16 cellular contexts compared by ENCODE assay signal in genomic region chr20:53575481-53576194, GRCh38. TPM values are rescaled to one million over a fixed set of nuclear protein-coding genes. Genes with fewer than 3 reads are reported as not detected.
A peak's percentile ranks its signal among the peaks of the same experiment; 100 is the strongest.
DNase-seq lines count a peak whose midpoint lies in the region; ATAC-seq, FAIRE-seq and TF ChIP-seq lines count a peak whose summit lies in the region.
"Had no signal": no experiment of that assay in that cellular context is flagged by ENCODE, and none has a peak within 500 bp of the region (broad histone marks: within the 10 kb centered on the region; RNA-seq: fewer than 3 reads in every experiment).

No MANE protein-coding gene starts in this region.

- TF ChIP-seq CTCF in prostate gland (IDR thresholded peaks at IDR 0.05), result no peak
- no peak for TF ChIP-seq CTCF in PC-3 (conservative IDR thresholded peaks at IDR 0.05; ENCODE audit: low read depth, low read length)

- no TSS peak for BruUV-seq in PC-3 (replicated peaks; lab: Mats Ljungman, UMichigan)

- no peak overlapping the region for H3K4me3 ChIP-seq in prostate gland
- no peak overlapping the region for H3K4me3 ChIP-seq in PC-3 (ENCODE audit: low read length)
- H3K4me3 ChIP-seq: heart left ventricle had no signal

- no peaks in the 10 kb centered on the region for H3K27me3 Mint-ChIP-seq in T-helper 2 cell treated with Interferon-gamma antibody and Interleukin-4, amounts not matched to agents 5 μg/mL and 100 μg/mL, for 36 hours (ENCODE audit: low read depth)
- no peaks in the 10 kb centered on the region for H3K27me3 Mint-ChIP-seq in T-cell
- H3K27me3 Mint-ChIP-seq in effector memory CD8-positive, alpha-beta T cell, result no peaks in the 10 kb centered on the region

- H3K36me3 ChIP-seq in prostate gland (peaks cover 0 to 2% of the 10 kb centered on the region in 2 donors), PC-3 (ENCODE audit: low read depth, low read length) (peaks cover 77% of the 10 kb centered on the region)

- H3K27me3 ChIP-seq in prostate gland (replicated peaks; ENCODE audit: insufficient read depth) (no peaks in the 10 kb centered on the region), PC-3 (ENCODE audit: low read length) (no peaks in the 10 kb centered on the region)
- H3K27me3 ChIP-seq: heart left ventricle had no signal

- H3K9me2 ChIP-seq in PC-3 (replicated peaks; ENCODE audit: low read length), result no peaks in the 10 kb centered on the region

- H3K36me3 Mint-ChIP-seq in T-helper 2 cell treated with Interferon-gamma antibody and Interleukin-4, amounts not matched to agents 5 μg/mL and 100 μg/mL, for 36 hours (ENCODE audit: low read depth), result peaks cover 90% of the 10 kb centered on the region
- H3K36me3 Mint-ChIP-seq in T-cell, result peaks cover 65% of the 10 kb centered on the region
- H3K36me3 Mint-ChIP-seq in effector memory CD8-positive, alpha-beta T cell (ENCODE audit: insufficient read depth), result peaks cover 94% of the 10 kb centered on the region

- H3K9me3 ChIP-seq in prostate gland (no peaks in the 10 kb centered on the region), PC-3 (ENCODE audit: low read length) (no peaks in the 10 kb centered on the region)
- H3K9me3 ChIP-seq: heart left ventricle had no signal

- no peaks in the 10 kb centered on the region for H3K9me3 Mint-ChIP-seq in T-helper 2 cell treated with Interferon-gamma antibody and Interleukin-4, amounts not matched to agents 5 μg/mL and 100 μg/mL, for 36 hours
- no peaks in the 10 kb centered on the region for H3K9me3 Mint-ChIP-seq in T-cell
- H3K9me3 Mint-ChIP-seq in effector memory CD8-positive, alpha-beta T cell, result no peaks in the 10 kb centered on the region

- peaks cover 63% of the 10 kb centered on the region for H3K4me1 Mint-ChIP-seq in T-helper 2 cell treated with Interferon-gamma antibody and Interleukin-4, amounts not matched to agents 5 μg/mL and 100 μg/mL, for 36 hours (ENCODE audit: low read depth)
- H3K4me1 Mint-ChIP-seq in T-cell, result peaks cover 89 to 96% (median 91%) of the 10 kb centered on the region in 3 donors
- peaks cover 69 to 86% of the 10 kb centered on the region in 2 donors for H3K4me1 Mint-ChIP-seq in effector memory CD8-positive, alpha-beta T cell (ENCODE audit: low read depth in 2 of 2)

- POLR2A ChIA-PET in T-cell (lab: Charles Lee) (no interaction called here), PC-3 (lab: Charles Lee; ENCODE audit: unreplicated experiment) (no interaction called here)

- FAIRE-seq in H54 (lab: Jason Lieb, UNC), result no peak
- FAIRE-seq: A204.1 had no signal

- no peak overlapping the region for H3K4me2 ChIP-seq in PC-3 (ENCODE audit: low read length)

- H3K27ac ChIP-seq in prostate gland, result peak overlapping the region; percentile 10 to 18
- no peak overlapping the region for H3K27ac ChIP-seq in PC-3 (ENCODE audit: low read length)
- H3K27ac ChIP-seq: heart left ventricle had no signal

- H3K4me1 ChIP-seq in prostate gland (replicated peaks) (peaks cover 9% of the 10 kb centered on the region), PC-3 (ENCODE audit: insufficient read depth, low read length) (peaks cover 31% of the 10 kb centered on the region)

- CTCF ChIA-PET in T-cell (lab: Charles Lee) (interaction anchor here (0.6 to 1.1 kb wide), 3 partner anchors 342 to 487 kb away, joined by 3 to 5 read pairs (median 3); no protein-coding TSS in a partner anchor), PC-3 (lab: Charles Lee) (no interaction called here)

- TF ChIP-seq POLR2A in prostate gland (IDR thresholded peaks at IDR 0.05), result no peak
- TF ChIP-seq POLR2A in H54 (IDR thresholded peaks at IDR 0.05; ENCODE audit: low read depth, low read length), result no peak

- no peak overlapping the region for H2AFZ ChIP-seq in PC-3 (ENCODE audit: low read length)

- peaks cover 99% of the 10 kb centered on the region for H3K79me2 ChIP-seq in PC-3 (ENCODE audit: low read length)

- peaks cover 16% of the 10 kb centered on the region for H3F3A ChIP-seq in PC-3 (ENCODE audit: low read length, unreplicated experiment)

- intact Hi-C loops in prostate gland (cut with DNase I), result loop anchor here (5.0 to 10.0 kb wide), 4 partner anchors 199 to 629 kb away; partner anchors contain the start of gene PFDN4
- intact Hi-C loops in PC-3 (cut with micrococcal nuclease), result loop anchor here (5.0 to 10.0 kb wide), 2 partner anchors 162 to 629 kb away; partner anchors contain the start of gene PFDN4

- no peak overlapping the region for H3K4me3 Mint-ChIP-seq in T-helper 2 cell treated with Interferon-gamma antibody and Interleukin-4, amounts not matched to agents 5 μg/mL and 100 μg/mL, for 36 hours
- H3K4me3 Mint-ChIP-seq in T-cell, result peak overlapping the region; percentile 44 to 64 (median 44)
- H3K4me3 Mint-ChIP-seq in effector memory CD8-positive, alpha-beta T cell, result peak overlapping the region; percentile 63 to 74

- 79% methylated on average over 23 of the region's 23 CpGs for WGBS in prostate gland

- no peak for DNase-seq in T-helper 2 cell treated with Interferon-gamma antibody and Interleukin-4, amounts not matched to agents 5 μg/mL and 100 μg/mL, for 36 hours (ENCODE audit: low spot score)
- no peak for DNase-seq in T-helper 2 cell
- DNase-seq in T-cell, result no peak
- no peak for DNase-seq in effector memory CD8-positive, alpha-beta T cell
- no peak for DNase-seq in prostate gland (ENCODE audit: low spot score)
- DNase-seq in H54 (ENCODE audit: insufficient read length, low spot score), result no peak
- no peak for DNase-seq in PC-3
- no peak for DNase-seq in DMS114 treated with DMSO at 0.1 percent for 48 hours (lab: John Stamatoyannopoulos, UW; ENCODE audit: unreplicated experiment)
- DNase-seq: activated CD4-positive, alpha-beta T cell treated with anti-CD3 and anti-CD28 coated beads for 1 hour; DMS153; heart left ventricle; left cardiac atrium; NCI-H1436 treated with DMSO at 0.1 percent for 48 hours; NCI-H510A; substantia nigra had no signal

- H3K27ac Mint-ChIP-seq in T-helper 2 cell treated with Interferon-gamma antibody and Interleukin-4, amounts not matched to agents 5 μg/mL and 100 μg/mL, for 36 hours, result peak overlapping the region; percentile 36
- H3K27ac Mint-ChIP-seq in T-cell, result peak overlapping the region; percentile 77 to 79
- peak overlapping the region; percentile 92 for H3K27ac Mint-ChIP-seq in effector memory CD8-positive, alpha-beta T cell

- no peak overlapping the region for H3K9ac ChIP-seq in PC-3 (ENCODE audit: low read length)

- H4K20me1 ChIP-seq in PC-3 (ENCODE audit: low read length), result peaks cover 69% of the 10 kb centered on the region

- ATAC-seq in T-cell (replicated peaks in 1 of 4) (no peak), PC-3 (no peak)
- no peak for ATAC-seq in effector memory CD8-positive, alpha-beta T cell (replicated peaks)
- ATAC-seq: heart left ventricle, left cardiac atrium had no signal

RNA-seq across cellular contexts. Expression of gene ZNF217, which starts 18.0 kb away (rescaled TPM):
- total RNA-seq in T-cell (10 to 100 TPM; 57.6 to 92.4 (median 87.5) TPM), prostate gland (10 to 100 TPM; 35.4 to 44.5 TPM), PC-3 (2014; rRNA removed) (45.6 and 55.5 TPM in 2 replicates)

Comparison
In these comparisons a context has a peak if more than half of its experiments do, and no peak if none do; other contexts are left out.
1. H3K27ac Mint-ChIP-seq: peak in every context shown above with its lines; median percentile 92 in effector memory CD8-positive, alpha-beta T cell; 78 in T-cell; 36 in T-helper 2 cell treated with Interferon-gamma antibody and Interleukin-4, amounts not matched to agents 5 μg/mL and 100 μg/mL, for 36 hours.